ENCODE assay signal across 20 cellular contexts in genomic region chr2:144356402-144356801, GRCh38.
DNase-seq lines count a peak whose midpoint lies in the region; ATAC-seq and TF ChIP-seq lines count a peak whose summit lies in the region.
"Had no signal": no experiment of that assay in that cellular context is flagged by ENCODE, and none has a peak within 500 bp of the region (broad histone marks: within the 10 kb centered on the region; RNA-seq: fewer than 3 reads in every experiment).

No MANE protein-coding gene starts in this region.

- H3K4me2 ChIP-seq in IMR-90 (ENCODE audit: low read depth, low read length): no peak overlapping the region

- H3K79me1 ChIP-seq in IMR-90 (ENCODE audit: low read depth in 1 of 2, low read length in 2 of 2): 0 out of 4 replicates have a peak, but pooled peaks cover 0 to 4% of the 10 kb centered on the region in 2 experiments

- peak overlapping the region; percentile 50 for H2BK20ac ChIP-seq in IMR-90 (ENCODE audit: low read depth, low read length)

- peak overlapping the region; percentile 16; the same call in 1 of the 2 replicates for H4K5ac ChIP-seq in IMR-90 (ENCODE audit: low read depth, low read length)

- no TSS peak for BruUV-seq in IMR-90 (replicated peaks; lab: Mats Ljungman, UMichigan)

- TF ChIP-seq CTCF in IMR-90 (conservative IDR thresholded peaks at IDR 0.05; ENCODE audit: low read depth, low read length) (no peak), spleen (IDR thresholded peaks at IDR 0.05 in 8 of 11, conservative IDR thresholded peaks at IDR 0.05 in 3 of 11) (no peak), sigmoid colon (IDR thresholded peaks at IDR 0.05) (no peak)

- peak overlapping the region; percentile 3; the same call in 1 of the 2 replicates for H3K23ac ChIP-seq in IMR-90 (ENCODE audit: low read depth, low read length)

- no peak for TF ChIP-seq RAD21 in IMR-90 (IDR thresholded peaks at IDR 0.05; ENCODE audit: low read length)

- no peak overlapping the region; the same call in 1 of the 2 replicates for H3K14ac ChIP-seq in IMR-90 (replicated peaks; ENCODE audit: low read depth, low read length)

- ATAC-seq in IMR-90 (ENCODE audit: low read depth): no peak
- ATAC-seq in HG03439 (IDR thresholded peaks at IDR 0.05; ENCODE audit: unreplicated experiment): no peak
- ATAC-seq: activated CD8-positive, alpha-beta T cell treated with anti-CD3 and anti-CD28 coated beads for 36 hours; gastrocnemius medialis; T-cell had no signal

- H2AK9ac ChIP-seq in IMR-90 (replicated peaks; ENCODE audit: low read depth, low read length, poor library complexity): peak overlapping the region; percentile 58

- peak overlapping the region; percentile 24; the same call in 1 of the 2 replicates for H4K91ac ChIP-seq in IMR-90 (ENCODE audit: insufficient read depth, low read depth, low read length)

- peak overlapping the region; percentile 65; the same call in 1 of the 2 replicates for H3K18ac ChIP-seq in IMR-90 (ENCODE audit: low read depth, low read length)

- no peaks in the 10 kb centered on the region for H4K20me1 ChIP-seq in IMR-90 (ENCODE audit: insufficient read depth, low read length)

- H3K27me3 ChIP-seq in IMR-90 (ENCODE audit: control insufficient read depth, insufficient read depth, low read length) (no peaks in the 10 kb centered on the region), spleen (replicated peaks in 1 of 7) (no peaks in the 10 kb centered on the region), sigmoid colon (no peaks in the 10 kb centered on the region)
- H3K27me3 ChIP-seq: breast epithelium, gastrocnemius medialis, testis had no signal

- no peak for TF ChIP-seq EP300 in sigmoid colon (IDR thresholded peaks at IDR 0.05)

- no peak overlapping the region for H3K56ac ChIP-seq in IMR-90 (ENCODE audit: extremely low read depth, insufficient read depth, low read length)

- peak overlapping the region; percentile 75; the same call in 1 of the 2 replicates for H2AK5ac ChIP-seq in IMR-90 (ENCODE audit: low read depth, low read length)

- H3K27ac ChIP-seq in IMR-90 (ENCODE audit: insufficient read depth, low read length) (no peak overlapping the region), spleen (peak overlapping the region in 5 of 8 donors; percentile 1 to 55 (median 46)), sigmoid colon (no peak overlapping the region)
- H3K27ac ChIP-seq: gastrocnemius medialis, parathyroid adenoma had no signal

- peak overlapping the region; percentile 70 for H2BK120ac ChIP-seq in IMR-90 (ENCODE audit: low read depth, low read length)

- peak overlapping the region; percentile 45 for H3K4ac ChIP-seq in IMR-90 (ENCODE audit: low read depth, low read length)

- POLR2A ChIA-PET in IMR-90 (lab: Charles Lee; ENCODE audit: unreplicated experiment): interaction anchor here (0.7 kb wide), 1 partner anchor 18 kb away, joined by 4 read pairs; no protein-coding TSS in a partner anchor

- intact Hi-C loops in IMR-90 (cut with micrococcal nuclease) (no loop called here), spleen (cut with DNase I; ENCODE audit: low total_unique reads) (no loop called here), sigmoid colon (cut with DNase I) (no loop called here)

- H4K8ac ChIP-seq in IMR-90 (ENCODE audit: low read depth in 2 of 2, low read length in 2 of 2): no peak overlapping the region

- dilution Hi-C loops in IMR-90 (cut with HindIII; ENCODE audit: low sequenced_read_pairs, unreplicated experiment): no loop called here

- no peak overlapping the region for H2BK5ac ChIP-seq in IMR-90 (ENCODE audit: low read depth, low read length, poor library complexity, severe bottlenecking)

- 100% methylated on average over 1 of the region's 3 CpGs; no CpG with 5 or more reads in 1 of the 2 experiments for WGBS in IMR-90 (ENCODE audit: extremely low coverage in 2 of 2, insufficient read length in 1 of 2), 2 experiments
- whole genome bisulfite sequencing in spleen, 5 donors: 60 to 76% (median 72%) methylated on average over 3 of the region's 3 CpGs
- 84 to 87% methylated on average over 3 of the region's 3 CpGs for WGBS in sigmoid colon, 2 donors

- CTCF ChIA-PET in IMR-90 (lab: Yijun Ruan, JAX): no interaction called here

- H3K36me3 ChIP-seq in IMR-90 (ENCODE audit: control insufficient read depth, insufficient read depth, low read length): no peaks in the 10 kb centered on the region
- H3K36me3 ChIP-seq in spleen: no peaks in the 10 kb centered on the region
- no peaks in the 10 kb centered on the region for H3K36me3 ChIP-seq in sigmoid colon
- H3K36me3 ChIP-seq: breast epithelium, gastrocnemius medialis had no signal

- TF ChIP-seq POLR2A in IMR-90 (IDR thresholded peaks at IDR 0.05; ENCODE audit: low read depth, low read length): no peak
- peak in 1 of 3 donors; percentile 4 for TF ChIP-seq POLR2A in spleen (IDR thresholded peaks at IDR 0.05)
- no peak for TF ChIP-seq POLR2A in sigmoid colon (IDR thresholded peaks at IDR 0.05)

- DNase-seq in IMR-90 (peak; percentile 11), UCSD-AML1 (lab: John Stamatoyannopoulos, UW; ENCODE audit: unreplicated experiment) (peak; percentile 7), iris pigment epithelial cell (ENCODE audit: low read depth) (peak; percentile 31), spleen (no peak), SIG-M5 treated with dmso at 0.1 percent for 504 hours (lab: John Stamatoyannopoulos, UW; ENCODE audit: unreplicated experiment) (no peak), sigmoid colon (no peak), DMS79 treated with DMSO at 0.1 percent for 48 hours (lab: John Stamatoyannopoulos, UW) (no peak)
- DNase-seq: activated CD8-positive, alpha-beta T cell treated with anti-CD3 and anti-CD28 coated beads for 36 hours; activated naive CD8-positive, alpha-beta T cell treated with anti-CD3 and anti-CD28 coated beads for 36 hours; dermis blood vessel endothelial cell; gastrocnemius medialis; GDM1; left cardiac atrium; NCI-H187; NCI-H446 treated with DMSO at 0.1 percent for 48 hours; T-cell; testis had no signal

- H3K9me1 ChIP-seq in IMR-90 (ENCODE audit: insufficient read depth, low read length): peaks cover 5% of the 10 kb centered on the region; the same call in 1 of the 2 replicates

- no peak overlapping the region for H3K4me3 ChIP-seq in IMR-90 (ENCODE audit: insufficient read depth, low read depth, low read length)
- no peak overlapping the region for H3K4me3 ChIP-seq in spleen
- H3K4me3 ChIP-seq in sigmoid colon: no peak overlapping the region
- H3K4me3 ChIP-seq: breast epithelium, gastrocnemius medialis, testis had no signal

- H3K9me3 ChIP-seq in IMR-90 (ENCODE audit: control insufficient read depth, insufficient read depth, low read length): no peaks in the 10 kb centered on the region
- H3K9me3 ChIP-seq in spleen: no peaks in the 10 kb centered on the region
- H3K9me3 ChIP-seq in sigmoid colon: no peaks in the 10 kb centered on the region
- H3K9me3 ChIP-seq: breast epithelium, gastrocnemius medialis, testis had no signal

- in situ Hi-C loops in IMR-90 (cut with MboI; ENCODE audit: low sequenced_read_pairs): no loop called here

- H3K4me1 ChIP-seq in IMR-90 (ENCODE audit: control insufficient read depth, insufficient read depth, low read length): peaks cover 8% of the 10 kb centered on the region; the same call in 1 of the 2 replicates
- H3K4me1 ChIP-seq in spleen: peaks cover 0 to 27% (median 8%) of the 10 kb centered on the region in 6 donors
- peaks cover 0 to 11% (median 0%) of the 10 kb centered on the region in 4 donors for H3K4me1 ChIP-seq in sigmoid colon
- H3K4me1 ChIP-seq: breast epithelium had no signal

- H2BK15ac ChIP-seq in IMR-90 (ENCODE audit: low read depth, low read length): peak overlapping the region; percentile 56; the same call in 2 of the 3 replicates

- H3K9ac ChIP-seq in IMR-90 (ENCODE audit: low read depth, low read length): no peak overlapping the region
- H3K9ac ChIP-seq: parathyroid adenoma had no signal

- peak overlapping the region; percentile 40 for H2AFZ ChIP-seq in IMR-90 (replicated peaks; ENCODE audit: low read length, poor library complexity)
- H2AFZ ChIP-seq: parathyroid adenoma had no signal

TF ChIP-seq in IMR-90, 13 proteins besides CTCF, POLR2A, EP300 and RAD21:
- TF ChIP-seq NFE2L2 (IDR thresholded peaks at IDR 0.05; ENCODE audit: low read depth, low read length) (no peak), CHD1 (IDR thresholded peaks at IDR 0.05; ENCODE audit: low read depth, low read length) (no peak), SMC3 (IDR thresholded peaks at IDR 0.05; ENCODE audit: low read depth, low read length) (no peak), BHLHE40 (IDR thresholded peaks at IDR 0.05; ENCODE audit: low read depth, low read length) (no peak), MXI1 (IDR thresholded peaks at IDR 0.05; ENCODE audit: borderline replicate concordance, low read depth, low read length) (no peak), ELK1 (IDR thresholded peaks at IDR 0.05; ENCODE audit: borderline replicate concordance, low read depth, low read length) (no peak), CEBPB (IDR thresholded peaks at IDR 0.05; ENCODE audit: low read depth, low read length) (no peak), RFX5 (IDR thresholded peaks at IDR 0.05; ENCODE audit: low read depth, low read length) (no peak)

Comparison
In these comparisons a context has a peak if more than half of its experiments do, and no peak if none do; other contexts are left out.
1. DNase-seq: peak in IMR-90 (single experiment), UCSD-AML1 (single experiment) and iris pigment epithelial cell (single experiment); none in spleen (single experiment), SIG-M5 treated with dmso at 0.1 percent for 504 hours (single experiment), sigmoid colon (single experiment) and DMS79 treated with DMSO at 0.1 percent for 48 hours (single experiment).
2. H3K27ac ChIP-seq: peak in spleen (5 of 8); none in IMR-90 (single experiment) and sigmoid colon (0 of 4).